ENCODE assay signal across 16 cellular contexts in the genomic region with DNA sequence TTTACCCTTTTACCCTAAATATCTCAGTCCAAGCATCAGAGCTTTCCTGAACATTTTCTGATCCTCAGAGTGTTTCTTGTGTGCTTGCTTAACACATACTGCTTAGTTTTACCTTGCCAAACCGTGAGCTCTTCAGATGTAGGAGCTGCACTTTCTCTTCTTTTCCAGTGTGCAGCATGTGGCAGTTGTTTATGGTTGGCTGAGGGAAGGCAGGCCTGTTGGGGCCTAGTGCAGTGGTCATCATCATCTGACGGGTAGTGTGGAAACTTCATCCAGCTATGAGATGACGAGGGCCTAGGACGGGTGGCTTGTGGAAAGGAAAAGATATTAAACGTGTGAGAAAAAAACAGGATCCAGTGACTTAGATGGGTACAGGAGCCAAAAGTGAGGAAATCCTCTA. TPM values are rescaled to one million over a fixed set of nuclear protein-coding genes. Genes with fewer than 3 reads are reported as not detected.
A peak's percentile ranks its signal among the peaks of the same experiment; 100 is the strongest.
DNase-seq lines count a peak whose midpoint lies in the region; ATAC-seq and TF ChIP-seq lines count a peak whose summit lies in the region.
"Had no signal": no experiment of that assay in that cellular context is flagged by ENCODE, and none has a peak within 500 bp of the region (broad histone marks: within the 10 kb centered on the region; RNA-seq: fewer than 3 reads in every experiment).

No MANE protein-coding gene starts in this region.

- H3K36me3 Mint-ChIP-seq in activated T-cell treated with anti-CD3 and anti-CD28 coated beads, Interleukin-2, amount 50 U/mL, for 72 hours (ENCODE audit: insufficient read depth in 2 of 2): peaks cover 6 to 7% of the 10 kb centered on the region in 2 donors
- peaks cover 18% of the 10 kb centered on the region for H3K36me3 Mint-ChIP-seq in activated T-cell treated with anti-CD3 and anti-CD28 coated beads, Interleukin-2, amount 50 U/mL, for 4 hours (ENCODE audit: insufficient read depth)
- peaks cover 9% of the 10 kb centered on the region for H3K36me3 Mint-ChIP-seq in T-helper 17 cell (ENCODE audit: low read depth)
- H3K36me3 Mint-ChIP-seq in central memory CD8-positive, alpha-beta T cell (ENCODE audit: insufficient read depth): peaks cover 27% of the 10 kb centered on the region

- TF ChIP-seq CTCF in sigmoid colon (IDR thresholded peaks at IDR 0.05) (no peak), tibial nerve (IDR thresholded peaks at IDR 0.05) (no peak)

- no peak for ATAC-seq in activated T-cell treated with anti-CD3 and anti-CD28 coated beads, Interleukin-2, amount 50 U/mL, for 72 hours (replicated peaks in 1 of 2)
- ATAC-seq in activated T-cell treated with anti-CD3 and anti-CD28 coated beads, Interleukin-2, amount 50 U/mL, for 4 hours: no peak
- no peak for ATAC-seq in T-helper 17 cell
- no peak for ATAC-seq in central memory CD8-positive, alpha-beta T cell (replicated peaks; ENCODE audit: extremely low read depth, poor library complexity, severe bottlenecking)
- no peak for ATAC-seq in HG03108 (IDR thresholded peaks at IDR 0.05; ENCODE audit: unreplicated experiment)
- ATAC-seq: HepG2 had no signal

- peak overlapping the region in 3 of 4 donors; percentile 44 to 74 (median 49) for H3K27ac ChIP-seq in sigmoid colon
- H3K27ac ChIP-seq in tibial nerve: no peak overlapping the region

- H3K36me3 ChIP-seq in sigmoid colon: peaks cover 0 to 10% (median 0%) of the 10 kb centered on the region in 4 donors
- H3K36me3 ChIP-seq in tibial nerve: peaks cover 0 to 21% (median 0%) of the 10 kb centered on the region in 3 donors

- TF ChIP-seq POLR2A in sigmoid colon (IDR thresholded peaks at IDR 0.05): no peak
- TF ChIP-seq POLR2A in tibial nerve (IDR thresholded peaks at IDR 0.05): no peak

- DNase-seq in activated T-cell treated with anti-CD3 and anti-CD28 coated beads, Interleukin-2, amount 50 U/mL, for 72 hours: no peak
- DNase-seq in activated T-cell treated with anti-CD3 and anti-CD28 coated beads, Interleukin-2, amount 50 U/mL, for 4 hours: no peak
- DNase-seq in T-helper 17 cell (no peak), sigmoid colon (peak; percentile 67), tibial nerve (ENCODE audit: low spot score in 2 of 2) (no peak), globus pallidus (ENCODE audit: low spot score) (no peak)
- no peak for DNase-seq in central memory CD8-positive, alpha-beta T cell (ENCODE audit: low spot score in 2 of 2)
- DNase-seq: C1 segment of cervical spinal cord; CD4-positive, alpha-beta T cell; DMS79 treated with DMSO at 0.1 percent for 48 hours; EL; GOT3; H9 had no signal

- no peaks in the 10 kb centered on the region for H3K4me1 Mint-ChIP-seq in activated T-cell treated with anti-CD3 and anti-CD28 coated beads, Interleukin-2, amount 50 U/mL, for 72 hours (ENCODE audit: low read depth)
- peaks cover 2% of the 10 kb centered on the region for H3K4me1 Mint-ChIP-seq in activated T-cell treated with anti-CD3 and anti-CD28 coated beads, Interleukin-2, amount 50 U/mL, for 4 hours (ENCODE audit: low read depth)
- H3K4me1 Mint-ChIP-seq in T-helper 17 cell: peaks cover 11% of the 10 kb centered on the region
- peaks cover 17% of the 10 kb centered on the region for H3K4me1 Mint-ChIP-seq in central memory CD8-positive, alpha-beta T cell
- H3K4me1 Mint-ChIP-seq: B cell, H9 had no signal

- H3K9me3 ChIP-seq in T-helper 17 cell (ENCODE audit: control insufficient read depth, low read length, poor library complexity, severe bottlenecking): no peaks in the 10 kb centered on the region
- H3K9me3 ChIP-seq in sigmoid colon: no peaks in the 10 kb centered on the region
- H3K9me3 ChIP-seq in tibial nerve: no peaks in the 10 kb centered on the region

- H3K4me3 Mint-ChIP-seq in activated T-cell treated with anti-CD3 and anti-CD28 coated beads, Interleukin-2, amount 50 U/mL, for 72 hours: no peak overlapping the region
- no peak overlapping the region for H3K4me3 Mint-ChIP-seq in activated T-cell treated with anti-CD3 and anti-CD28 coated beads, Interleukin-2, amount 50 U/mL, for 4 hours
- H3K4me3 Mint-ChIP-seq in T-helper 17 cell: no peak overlapping the region
- H3K4me3 Mint-ChIP-seq in central memory CD8-positive, alpha-beta T cell: no peak overlapping the region
- H3K4me3 Mint-ChIP-seq: B cell; CD4-positive, alpha-beta T cell; H9 had no signal

- H3K4me3 ChIP-seq in sigmoid colon (no peak overlapping the region), tibial nerve (no peak overlapping the region)

- no peaks in the 10 kb centered on the region for H3K27me3 Mint-ChIP-seq in activated T-cell treated with anti-CD3 and anti-CD28 coated beads, Interleukin-2, amount 50 U/mL, for 72 hours (ENCODE audit: low read depth)
- no peaks in the 10 kb centered on the region for H3K27me3 Mint-ChIP-seq in activated T-cell treated with anti-CD3 and anti-CD28 coated beads, Interleukin-2, amount 50 U/mL, for 4 hours (ENCODE audit: low read depth)
- H3K27me3 Mint-ChIP-seq in T-helper 17 cell: no peaks in the 10 kb centered on the region
- no peaks in the 10 kb centered on the region for H3K27me3 Mint-ChIP-seq in central memory CD8-positive, alpha-beta T cell
- H3K27me3 Mint-ChIP-seq: B cell; CD4-positive, alpha-beta T cell had no signal

- no peaks in the 10 kb centered on the region for H3K9me3 Mint-ChIP-seq in activated T-cell treated with anti-CD3 and anti-CD28 coated beads, Interleukin-2, amount 50 U/mL, for 72 hours
- H3K9me3 Mint-ChIP-seq in activated T-cell treated with anti-CD3 and anti-CD28 coated beads, Interleukin-2, amount 50 U/mL, for 4 hours: no peaks in the 10 kb centered on the region
- no peaks in the 10 kb centered on the region for H3K9me3 Mint-ChIP-seq in central memory CD8-positive, alpha-beta T cell
- H3K9me3 Mint-ChIP-seq: CD4-positive, alpha-beta T cell had no signal

- intact Hi-C loops in sigmoid colon (cut with DNase I): no loop called here

- TF ChIP-seq EP300 in sigmoid colon (IDR thresholded peaks at IDR 0.05): peak in 3 of 4 donors; percentile 39 to 69 (median 46)
- TF ChIP-seq EP300 in tibial nerve (IDR thresholded peaks at IDR 0.05): no peak

- peaks cover 0 to 10% (median 0%) of the 10 kb centered on the region in 4 donors for H3K4me1 ChIP-seq in sigmoid colon
- H3K4me1 ChIP-seq in tibial nerve: no peaks in the 10 kb centered on the region

- H3K27me3 ChIP-seq in sigmoid colon (no peaks in the 10 kb centered on the region), tibial nerve (no peaks in the 10 kb centered on the region)

- 91 to 97% methylated on average over 5 of the region's 5 CpGs for WGBS in sigmoid colon, 2 donors
- WGBS in tibial nerve, 2 donors: 81 to 93% methylated on average over 5 of the region's 5 CpGs

- H3K27ac Mint-ChIP-seq in activated T-cell treated with anti-CD3 and anti-CD28 coated beads, Interleukin-2, amount 50 U/mL, for 72 hours: peak overlapping the region; percentile 43
- peak overlapping the region; percentile 43 for H3K27ac Mint-ChIP-seq in T-helper 17 cell
- peak overlapping the region; percentile 56 for H3K27ac Mint-ChIP-seq in central memory CD8-positive, alpha-beta T cell (ENCODE audit: low read depth)
- H3K27ac Mint-ChIP-seq: B cell; CD4-positive, alpha-beta T cell; H9 had no signal

RNA-seq across cellular contexts. Expression of gene VBP1, which starts 21.5 kb away (rescaled TPM):
- 10 to 100 TPM; 61.6 to 66.3 TPM for total RNA-seq in activated T-cell treated with anti-CD3 and anti-CD28 coated beads, Interleukin-2, amount 50 U/mL, for 72 hours
- total RNA-seq in activated T-cell treated with anti-CD3 and anti-CD28 coated beads, Interleukin-2, amount 50 U/mL, for 4 hours: 10 to 100 TPM; 83.6 to 88.2 (median 86.5) TPM
- total RNA-seq in T-helper 17 cell: 10 to 100 TPM; 18.9 to 21.0 TPM
- 10 to 100 TPM; 28.8 to 55.6 (median 49.2) TPM for total RNA-seq in sigmoid colon
- 10 to 100 TPM; 35.0 to 60.1 (median 38.4) TPM for polyA plus RNA-seq in sigmoid colon
- 10 to 100 TPM; 23.9 to 35.4 (median 29.6) TPM for total RNA-seq in tibial nerve

RNA-seq across cellular contexts. Expression of gene RAB39B, which starts 26.6 kb away (rescaled TPM):
- total RNA-seq in activated T-cell treated with anti-CD3 and anti-CD28 coated beads, Interleukin-2, amount 50 U/mL, for 72 hours: 10 to 100 TPM; 36.4 to 39.2 TPM
- 1 to 10 TPM; 8.1 to 9.6 (median 8.4) TPM for total RNA-seq in activated T-cell treated with anti-CD3 and anti-CD28 coated beads, Interleukin-2, amount 50 U/mL, for 4 hours
- total RNA-seq in T-helper 17 cell (1 to 10 TPM; 6.5 to 7.1 TPM), sigmoid colon (under 1 TPM; 0.28 to 0.71 (median 0.60) TPM), tibial nerve (1 to 10 TPM in 1 of 4 donors, under 1 TPM in 3; 0.22 to 1.8 (median 0.87) TPM)
- 1 to 10 TPM in 1 of 3 donors, not detected in 2; 2.0 TPM for polyA plus RNA-seq in sigmoid colon

Comparison
In these comparisons a context has a peak if more than half of its experiments do, and no peak if none do; other contexts are left out.
1. H3K27ac ChIP-seq: peak in sigmoid colon (3 of 4); none in tibial nerve (0 of 4).
2. Peak in every context shown above with its lines, with median percentiles within 50 percentile points of each other: H3K27ac Mint-ChIP-seq.